Comparison of ENCODE assay signal across 21 cellular contexts in genomic region chr2:78676921-78677696, GRCh38.
DNase-seq lines count a peak whose midpoint lies in the region; ATAC-seq and TF ChIP-seq lines count a peak whose summit lies in the region.
"Had no signal": no experiment of that assay in that cellular context is flagged by ENCODE, and none has a peak within 500 bp of the region (broad histone marks: within the 10 kb centered on the region; RNA-seq: fewer than 3 reads in every experiment).

No MANE protein-coding gene starts in this region.

- no peaks in the 10 kb centered on the region for H3K79me2 ChIP-seq in GM23338 (replicated peaks; ENCODE audit: insufficient read depth)

- H3K9me3 ChIP-seq in endodermal cell (ENCODE audit: control insufficient read depth, low read length) = no peaks in the 10 kb centered on the region
- H3K9me3 ChIP-seq: ovary, Peyer's patch, sigmoid colon had no signal

- peak; percentile 6 for DNase-seq in ACHN
- peak; percentile 40 for DNase-seq in GM23338 (ENCODE audit: low spot score)
- DNase-seq in NOMO-1 (lab: John Stamatoyannopoulos, UW; ENCODE audit: unreplicated experiment in 2 of 2) = peak; percentile 28 to 48
- peak; percentile 63 for DNase-seq in endodermal cell
- no peak for DNase-seq in activated CD4-positive, alpha-beta T cell treated with anti-CD3 and anti-CD28 coated beads for 4 hours
- DNase-seq in activated CD8-positive, alpha-beta memory T cell treated with anti-CD3 and anti-CD28 coated beads, Interleukin-2, amount 50 U/mL, for 48 hours = no peak
- DNase-seq: activated CD4-positive, alpha-beta T cell treated with anti-CD3 and anti-CD28 coated beads, Interleukin-2, amount 50 U/mL, for 1 hour; activated CD8-positive, alpha-beta memory T cell treated with anti-CD3 and anti-CD28 coated beads, Interleukin-2, amount 50 U/mL, for 4 hours; amniotic stem cell; COR-L47; foreskin keratinocyte; GM23248; naive B cell; NCI-H2029; NCI-H446 treated with DMSO at 0.1 percent for 48 hours; ovary; Peyer's patch; sigmoid colon had no signal

- H3K9ac ChIP-seq in endodermal cell (ENCODE audit: extremely low read depth, low read length, poor library complexity, severe bottlenecking) = no peak overlapping the region
- H3K9ac ChIP-seq: GM23248 had no signal

- H3K27ac ChIP-seq in GM23338 (ENCODE audit: low read depth) (no peak overlapping the region), endodermal cell (ENCODE audit: low read depth, low read length) (no peak overlapping the region)
- H3K27ac ChIP-seq: foreskin keratinocyte, GM23248, ovary, Peyer's patch, sigmoid colon had no signal

- H3K36me3 Mint-ChIP-seq in GM23338 (ENCODE audit: low read depth) = no peaks in the 10 kb centered on the region
- no peaks in the 10 kb centered on the region for H3K36me3 Mint-ChIP-seq in endodermal cell (ENCODE audit: low read depth)
- H3K36me3 Mint-ChIP-seq: naive B cell; stimulated activated memory B cell treated with anti-CD40 and anti-IgM and Interleukin-4, amounts not matched to agents 10 μg/mL and 1 μg/mL and 100 μg/mL, for 72 hours had no signal

- H3K4me3 Mint-ChIP-seq in GM23338 (no peak overlapping the region), endodermal cell (no peak overlapping the region)
- H3K4me3 Mint-ChIP-seq: B cell; naive B cell; stimulated activated memory B cell treated with anti-CD40 and anti-IgM and Interleukin-4, amounts not matched to agents 10 μg/mL and 1 μg/mL and 100 μg/mL, for 72 hours had no signal

- 88 to 100% methylated on average over 2 to 4 of the region's 4 CpGs for WGBS in endodermal cell (ENCODE audit: insufficient coverage in 1 of 2, insufficient read length in 1 of 2), 2 experiments

- H3K27ac Mint-ChIP-seq in GM23338 (no peak overlapping the region), endodermal cell (no peak overlapping the region)
- H3K27ac Mint-ChIP-seq: B cell; stimulated activated memory B cell treated with anti-CD40 and anti-IgM and Interleukin-4, amounts not matched to agents 10 μg/mL and 1 μg/mL and 100 μg/mL, for 72 hours had no signal

- no peaks in the 10 kb centered on the region for H3F3A ChIP-seq in GM23338 (replicated peaks; ENCODE audit: low read depth)

- ATAC-seq in GM23338 = no peak; the same call in 2 of the 3 replicates
- no peak for ATAC-seq in HG03097 (IDR thresholded peaks at IDR 0.05; ENCODE audit: low FRiP score, unreplicated experiment)
- ATAC-seq: foreskin keratinocyte; stimulated activated memory B cell treated with anti-CD40 and anti-IgM and Interleukin-4, amounts not matched to agents 10 μg/mL and 1 μg/mL and 100 μg/mL, for 72 hours had no signal

- TF ChIP-seq CTCF in GM23338 (conservative IDR thresholded peaks at IDR 0.05; ENCODE audit: low read depth in 2 of 2) (peak in 1 of 2 experiments; percentile 61; a peak in 3 of 4 replicates), endodermal cell (conservative IDR thresholded peaks at IDR 0.05) (peak; percentile 51)

- peaks cover 6% of the 10 kb centered on the region; the same call in 2 of the 3 replicates for H3K4me1 Mint-ChIP-seq in GM23338
- H3K4me1 Mint-ChIP-seq in endodermal cell = no peaks in the 10 kb centered on the region
- H3K4me1 Mint-ChIP-seq: B cell; naive B cell; stimulated activated memory B cell treated with anti-CD40 and anti-IgM and Interleukin-4, amounts not matched to agents 10 μg/mL and 1 μg/mL and 100 μg/mL, for 72 hours had no signal

- H3K27me3 ChIP-seq in GM23338 (ENCODE audit: insufficient read depth) (no peaks in the 10 kb centered on the region), endodermal cell (ENCODE audit: control insufficient read depth, insufficient read depth, low read length, poor library complexity, severe bottlenecking) (no peaks in the 10 kb centered on the region)
- H3K27me3 ChIP-seq: foreskin keratinocyte, ovary, Peyer's patch, sigmoid colon had no signal

- in situ Hi-C loops in ACHN (cut with HindIII; ENCODE audit: low pct_ligation_motif_present, low pct_unique_long_range_greater_than_20kb, low sequenced_read_pairs) = no loop called here

- H3K36me3 ChIP-seq in GM23338 (ENCODE audit: insufficient read depth) (no peaks in the 10 kb centered on the region), endodermal cell (ENCODE audit: control insufficient read depth, insufficient read depth, low read length) (no peaks in the 10 kb centered on the region)
- H3K36me3 ChIP-seq: ovary, Peyer's patch, sigmoid colon had no signal

- no peak overlapping the region for H3K4me2 ChIP-seq in GM23338

- H3K4me1 ChIP-seq in GM23338 (ENCODE audit: insufficient read depth) (no peaks in the 10 kb centered on the region), endodermal cell (ENCODE audit: control insufficient read depth, insufficient read depth, low read length) (no peaks in the 10 kb centered on the region)
- H3K4me1 ChIP-seq: foreskin keratinocyte, Peyer's patch had no signal

- H3K9me2 ChIP-seq in GM23338 (ENCODE audit: insufficient read depth) = no peaks in the 10 kb centered on the region

- H3K9me3 Mint-ChIP-seq in GM23338 = peaks cover 2% of the 10 kb centered on the region; the same call in 1 of the 3 replicates
- no peaks in the 10 kb centered on the region for H3K9me3 Mint-ChIP-seq in endodermal cell

- peaks cover 7% of the 10 kb centered on the region for H3K27me3 Mint-ChIP-seq in GM23338 (ENCODE audit: insufficient read depth, low read depth, poor library complexity)
- no peaks in the 10 kb centered on the region for H3K27me3 Mint-ChIP-seq in endodermal cell (ENCODE audit: insufficient read depth)
- H3K27me3 Mint-ChIP-seq: B cell; naive B cell; stimulated activated memory B cell treated with anti-CD40 and anti-IgM and Interleukin-4, amounts not matched to agents 10 μg/mL and 1 μg/mL and 100 μg/mL, for 72 hours had no signal

- H4K20me1 ChIP-seq in GM23338 (replicated peaks; ENCODE audit: insufficient read depth) = no peaks in the 10 kb centered on the region; the same call in 1 of the 2 replicates

- peak overlapping the region; percentile 93 for H2AFZ ChIP-seq in GM23338
- H2AFZ ChIP-seq: GM23248 had no signal

- H3K4me3 ChIP-seq in GM23338 (no peak overlapping the region), endodermal cell (ENCODE audit: low read length) (no peak overlapping the region)
- H3K4me3 ChIP-seq: GM23248, ovary, Peyer's patch, sigmoid colon had no signal

TF ChIP-seq in GM23338, 12 proteins besides CTCF, POLR2A, EP300 and RAD21 (continues in another document):
- TF ChIP-seq EZH2 (IDR thresholded peaks at IDR 0.05; ENCODE audit: low read depth, unreplicated experiment) = no peak
- TF ChIP-seq ZNF462 (CRISPR knock-in tag; IDR thresholded peaks at IDR 0.05) = no peak
- TF ChIP-seq POLR2AphosphoS5 (IDR thresholded peaks at IDR 0.05; ENCODE audit: low read depth) = no peak
- no peak for TF ChIP-seq NANOG (IDR thresholded peaks at IDR 0.05; ENCODE audit: borderline replicate concordance)

Comparison
In these comparisons a context has a peak if more than half of its experiments do, and no peak if none do; other contexts are left out.
1. DNase-seq: peak in ACHN (single experiment), GM23338 (single experiment), NOMO-1 (2 of 2) and endodermal cell (single experiment); none in activated CD4-positive, alpha-beta T cell treated with anti-CD3 and anti-CD28 coated beads for 4 hours (0 of 2) and activated CD8-positive, alpha-beta memory T cell treated with anti-CD3 and anti-CD28 coated beads, Interleukin-2, amount 50 U/mL, for 48 hours (single experiment).